11 cellular contexts compared by ENCODE assay signal in genomic region chr2:161138429-161138828, GRCh38. TPM values are rescaled to one million over a fixed set of nuclear protein-coding genes. Genes with fewer than 3 reads are reported as not detected.
DNase-seq lines count a peak whose midpoint lies in the region; ATAC-seq and TF ChIP-seq lines count a peak whose summit lies in the region.
"Had no signal": no experiment of that assay in that cellular context is flagged by ENCODE, and none has a peak within 500 bp of the region (broad histone marks: within the 10 kb centered on the region; RNA-seq: fewer than 3 reads in every experiment).

No MANE protein-coding gene starts in this region.

- no peak overlapping the region for H4K91ac ChIP-seq in IMR-90 (ENCODE audit: insufficient read depth, low read depth, low read length)

- no peak overlapping the region for H2AK9ac ChIP-seq in IMR-90 (replicated peaks; ENCODE audit: low read depth, low read length, poor library complexity)

- no peak overlapping the region for H2BK15ac ChIP-seq in IMR-90 (ENCODE audit: low read depth, low read length)

- no peak overlapping the region for H3K4ac ChIP-seq in IMR-90 (ENCODE audit: low read depth, low read length)

- peak overlapping the region; percentile 16 for H2AFZ ChIP-seq in IMR-90 (replicated peaks; ENCODE audit: low read length, poor library complexity)

- H3K79me1 ChIP-seq in IMR-90 (ENCODE audit: low read depth in 1 of 2, low read length in 2 of 2), result no peaks in the 10 kb centered on the region

- dilution Hi-C loops in IMR-90 (cut with HindIII; ENCODE audit: low sequenced_read_pairs, unreplicated experiment), result no loop called here

- peaks cover 20% of the 10 kb centered on the region for H3K36me3 Mint-ChIP-seq in dendritic cell treated with granulocyte-macrophage colony-stimulating factor and Interleukin-4, amounts not matched to agents 40 ng/mL and 50 ng/mL, for 4 days (ENCODE audit: low read depth)
- peaks cover 38% of the 10 kb centered on the region for H3K36me3 Mint-ChIP-seq in stimulated activated memory B cell treated with anti-CD40 and anti-IgM and Interleukin-4, amounts not matched to agents 10 μg/mL and 1 μg/mL and 100 μg/mL, for 72 hours
- no peaks in the 10 kb centered on the region for H3K36me3 Mint-ChIP-seq in endothelial cell (ENCODE audit: low read depth, unreplicated experiment)

- peak overlapping the region; percentile 52; the same call in 1 of the 2 replicates for H3K18ac ChIP-seq in IMR-90 (ENCODE audit: low read depth, low read length)

- no peaks in the 10 kb centered on the region for H4K20me1 ChIP-seq in IMR-90 (ENCODE audit: insufficient read depth, low read length)

- no CpG with 5 or more reads among the region's 2 CpGs for WGBS in IMR-90 (ENCODE audit: extremely low coverage in 2 of 2, insufficient read length in 1 of 2), 2 experiments

- no peaks in the 10 kb centered on the region for H3K9me3 Mint-ChIP-seq in dendritic cell treated with granulocyte-macrophage colony-stimulating factor and Interleukin-4, amounts not matched to agents 40 ng/mL and 50 ng/mL, for 4 days
- H3K9me3 Mint-ChIP-seq in stimulated activated memory B cell treated with anti-CD40 and anti-IgM and Interleukin-4, amounts not matched to agents 10 μg/mL and 1 μg/mL and 100 μg/mL, for 72 hours, result peaks cover 3% of the 10 kb centered on the region
- H3K9me3 Mint-ChIP-seq in endothelial cell (ENCODE audit: unreplicated experiment), result no peaks in the 10 kb centered on the region

- peak; percentile 22 to 29 for ATAC-seq in activated CD4-positive, CD25-positive, alpha-beta regulatory T cell treated with anti-CD3 and anti-CD28 coated beads, Interleukin-2, amount 50 U/mL, for 24 hours
- no peak for ATAC-seq in IMR-90 (ENCODE audit: low read depth)
- no peak for ATAC-seq in stimulated activated memory B cell treated with anti-CD40 and anti-IgM and Interleukin-4, amounts not matched to agents 10 μg/mL and 1 μg/mL and 100 μg/mL, for 72 hours

- peaks cover 38% of the 10 kb centered on the region for H3K4me1 Mint-ChIP-seq in dendritic cell treated with granulocyte-macrophage colony-stimulating factor and Interleukin-4, amounts not matched to agents 40 ng/mL and 50 ng/mL, for 4 days (ENCODE audit: low read depth)
- peaks cover 56% of the 10 kb centered on the region for H3K4me1 Mint-ChIP-seq in stimulated activated memory B cell treated with anti-CD40 and anti-IgM and Interleukin-4, amounts not matched to agents 10 μg/mL and 1 μg/mL and 100 μg/mL, for 72 hours
- peaks cover 19% of the 10 kb centered on the region for H3K4me1 Mint-ChIP-seq in endothelial cell (ENCODE audit: unreplicated experiment)

- no peak overlapping the region for H3K4me3 ChIP-seq in IMR-90 (ENCODE audit: insufficient read depth, low read depth, low read length)

- no peak overlapping the region for H2AK5ac ChIP-seq in IMR-90 (ENCODE audit: low read depth, low read length)

- H3K9me3 ChIP-seq in IMR-90 (ENCODE audit: control insufficient read depth, insufficient read depth, low read length), result no peaks in the 10 kb centered on the region

- H3K14ac ChIP-seq in IMR-90 (replicated peaks; ENCODE audit: low read depth, low read length), result no peak overlapping the region

- no peak overlapping the region for H3K9ac ChIP-seq in IMR-90 (ENCODE audit: low read depth, low read length)

- H3K4me1 ChIP-seq in IMR-90 (ENCODE audit: control insufficient read depth, insufficient read depth, low read length), result peaks cover 9% of the 10 kb centered on the region

- intact Hi-C loops in IMR-90 (cut with micrococcal nuclease), result no loop called here
- intact Hi-C loops in dendritic cell treated with granulocyte-macrophage colony-stimulating factor and Interleukin-4, amounts not matched to agents 40 ng/mL and 50 ng/mL, for 4 days (cut with micrococcal nuclease), result loop anchor here (5.0 kb wide), 2 partner anchors 34 to 76 kb away; no protein-coding TSS in a partner anchor

- no peak overlapping the region for H3K23ac ChIP-seq in IMR-90 (ENCODE audit: low read depth, low read length)

- H4K8ac ChIP-seq in IMR-90 (ENCODE audit: low read depth in 2 of 2, low read length in 2 of 2), result no peak overlapping the region

- no peaks in the 10 kb centered on the region for H3K36me3 ChIP-seq in IMR-90 (ENCODE audit: control insufficient read depth, insufficient read depth, low read length)

- peak overlapping the region; percentile 40; the same call in 1 of the 2 replicates for H3K4me2 ChIP-seq in IMR-90 (ENCODE audit: low read depth, low read length)

- H4K5ac ChIP-seq in IMR-90 (ENCODE audit: low read depth, low read length), result 0 out of 2 replicates have a peak overlapping the region, but pooled peaks have one; percentile 23

- H3K27ac ChIP-seq in IMR-90 (ENCODE audit: insufficient read depth, low read length), result no peak overlapping the region
- H3K27ac ChIP-seq: 22Rv1, epithelial cell of prostate had no signal

- no TSS peak for BruUV-seq in IMR-90 (replicated peaks; lab: Mats Ljungman, UMichigan)

- no peaks in the 10 kb centered on the region for H3K27me3 ChIP-seq in IMR-90 (ENCODE audit: control insufficient read depth, insufficient read depth, low read length)

- peak overlapping the region; percentile 86 for H3K4me3 Mint-ChIP-seq in dendritic cell treated with granulocyte-macrophage colony-stimulating factor and Interleukin-4, amounts not matched to agents 40 ng/mL and 50 ng/mL, for 4 days
- H3K4me3 Mint-ChIP-seq in stimulated activated memory B cell treated with anti-CD40 and anti-IgM and Interleukin-4, amounts not matched to agents 10 μg/mL and 1 μg/mL and 100 μg/mL, for 72 hours, result peak overlapping the region; percentile 96
- H3K4me3 Mint-ChIP-seq in endothelial cell (ENCODE audit: unreplicated experiment), result no peak overlapping the region

- in situ Hi-C loops in IMR-90 (cut with MboI; ENCODE audit: low sequenced_read_pairs), result no loop called here

- POLR2A ChIA-PET in IMR-90 (lab: Charles Lee; ENCODE audit: unreplicated experiment), result no interaction called here

- CTCF ChIA-PET in IMR-90 (lab: Yijun Ruan, JAX), result interaction anchor here (0.5 to 0.6 kb wide), 2 partner anchors 144 to 417 kb away, joined by 3 read pairs; no protein-coding TSS in a partner anchor

- H2BK5ac ChIP-seq in IMR-90 (ENCODE audit: low read depth, low read length, poor library complexity, severe bottlenecking), result no peak overlapping the region

- H3K27me3 Mint-ChIP-seq in dendritic cell treated with granulocyte-macrophage colony-stimulating factor and Interleukin-4, amounts not matched to agents 40 ng/mL and 50 ng/mL, for 4 days, result no peaks in the 10 kb centered on the region
- H3K27me3 Mint-ChIP-seq in stimulated activated memory B cell treated with anti-CD40 and anti-IgM and Interleukin-4, amounts not matched to agents 10 μg/mL and 1 μg/mL and 100 μg/mL, for 72 hours, result no peaks in the 10 kb centered on the region
- H3K27me3 Mint-ChIP-seq in endothelial cell (ENCODE audit: unreplicated experiment), result peaks cover 1% of the 10 kb centered on the region

- no peak for DNase-seq in activated CD4-positive, CD25-positive, alpha-beta regulatory T cell (lab: John Stamatoyannopoulos, UW)
- DNase-seq in IMR-90 (no peak), NOMO-1 treated with DMSO at 0.1 percent for 48 hours (lab: John Stamatoyannopoulos, UW; ENCODE audit: unreplicated experiment) (no peak), hepatic stellate cell (ENCODE audit: low spot score) (no peak), endothelial cell (ENCODE audit: low spot score) (no peak)
- DNase-seq: NCI-H526 treated with DMSO at 0.1 percent for 48 hours had no signal

- no peak overlapping the region for H2BK120ac ChIP-seq in IMR-90 (ENCODE audit: low read depth, low read length)

- H3K56ac ChIP-seq in IMR-90 (ENCODE audit: extremely low read depth, insufficient read depth, low read length), result no peak overlapping the region

- TF ChIP-seq CTCF in IMR-90 (conservative IDR thresholded peaks at IDR 0.05; ENCODE audit: low read depth, low read length) (no peak), endothelial cell (IDR thresholded peaks at IDR 0.05; ENCODE audit: unreplicated experiment) (no peak)

- no peak for TF ChIP-seq POLR2A in IMR-90 (IDR thresholded peaks at IDR 0.05; ENCODE audit: low read depth, low read length)

- no peak for TF ChIP-seq RAD21 in IMR-90 (IDR thresholded peaks at IDR 0.05; ENCODE audit: low read length)

- H2BK20ac ChIP-seq in IMR-90 (ENCODE audit: low read depth, low read length), result no peak overlapping the region

- H3K9me1 ChIP-seq in IMR-90 (ENCODE audit: insufficient read depth, low read length), result no peaks in the 10 kb centered on the region

- peak overlapping the region; percentile 86 for H3K27ac Mint-ChIP-seq in dendritic cell treated with granulocyte-macrophage colony-stimulating factor and Interleukin-4, amounts not matched to agents 40 ng/mL and 50 ng/mL, for 4 days
- H3K27ac Mint-ChIP-seq in stimulated activated memory B cell treated with anti-CD40 and anti-IgM and Interleukin-4, amounts not matched to agents 10 μg/mL and 1 μg/mL and 100 μg/mL, for 72 hours, result peak overlapping the region; percentile 89
- no peak overlapping the region for H3K27ac Mint-ChIP-seq in endothelial cell (ENCODE audit: unreplicated experiment)

TF ChIP-seq in IMR-90, 13 proteins besides CTCF, POLR2A, EP300 and RAD21:
- TF ChIP-seq MAZ (IDR thresholded peaks at IDR 0.05; ENCODE audit: borderline replicate concordance, low read depth, low read length) (no peak), CHD1 (IDR thresholded peaks at IDR 0.05; ENCODE audit: low read depth, low read length) (no peak), RFX5 (IDR thresholded peaks at IDR 0.05; ENCODE audit: low read depth, low read length) (no peak), NFE2L2 (IDR thresholded peaks at IDR 0.05; ENCODE audit: low read depth, low read length) (no peak)

RNA-seq across cellular contexts. Expression of gene TANK, which starts 21.8 kb away (rescaled TPM):
- total RNA-seq in IMR-90 (2012; rRNA removed), result 41.9 and 46.4 TPM in 2 replicates
- 24.8 and 25.4 TPM in 2 replicates for polyA plus RNA-seq in IMR-90 (2012; rRNA removed)
- polyA plus RNA-seq in IMR-90 (2012; cell fraction: cytosol; rRNA removed), result 8.1 and 12.2 TPM in 2 replicates
- polyA plus RNA-seq in IMR-90 (2012; cell fraction: nucleus; rRNA removed; ENCODE audit: low replicate concordance), result 5.6 and 36.1 TPM in 2 replicates
- total RNA-seq in endothelial cell (ENCODE audit: unreplicated experiment), result 40.8 TPM

Comparison
In these comparisons a context has a peak if more than half of its experiments do, and no peak if none do; other contexts are left out.
1. ATAC-seq: peak in activated CD4-positive, CD25-positive, alpha-beta regulatory T cell treated with anti-CD3 and anti-CD28 coated beads, Interleukin-2, amount 50 U/mL, for 24 hours (2 of 2); none in IMR-90 (single experiment) and stimulated activated memory B cell treated with anti-CD40 and anti-IgM and Interleukin-4, amounts not matched to agents 10 μg/mL and 1 μg/mL and 100 μg/mL, for 72 hours (single experiment).